Comparison of ENCODE assay signal across 1 cellular context in the genomic region with DNA sequence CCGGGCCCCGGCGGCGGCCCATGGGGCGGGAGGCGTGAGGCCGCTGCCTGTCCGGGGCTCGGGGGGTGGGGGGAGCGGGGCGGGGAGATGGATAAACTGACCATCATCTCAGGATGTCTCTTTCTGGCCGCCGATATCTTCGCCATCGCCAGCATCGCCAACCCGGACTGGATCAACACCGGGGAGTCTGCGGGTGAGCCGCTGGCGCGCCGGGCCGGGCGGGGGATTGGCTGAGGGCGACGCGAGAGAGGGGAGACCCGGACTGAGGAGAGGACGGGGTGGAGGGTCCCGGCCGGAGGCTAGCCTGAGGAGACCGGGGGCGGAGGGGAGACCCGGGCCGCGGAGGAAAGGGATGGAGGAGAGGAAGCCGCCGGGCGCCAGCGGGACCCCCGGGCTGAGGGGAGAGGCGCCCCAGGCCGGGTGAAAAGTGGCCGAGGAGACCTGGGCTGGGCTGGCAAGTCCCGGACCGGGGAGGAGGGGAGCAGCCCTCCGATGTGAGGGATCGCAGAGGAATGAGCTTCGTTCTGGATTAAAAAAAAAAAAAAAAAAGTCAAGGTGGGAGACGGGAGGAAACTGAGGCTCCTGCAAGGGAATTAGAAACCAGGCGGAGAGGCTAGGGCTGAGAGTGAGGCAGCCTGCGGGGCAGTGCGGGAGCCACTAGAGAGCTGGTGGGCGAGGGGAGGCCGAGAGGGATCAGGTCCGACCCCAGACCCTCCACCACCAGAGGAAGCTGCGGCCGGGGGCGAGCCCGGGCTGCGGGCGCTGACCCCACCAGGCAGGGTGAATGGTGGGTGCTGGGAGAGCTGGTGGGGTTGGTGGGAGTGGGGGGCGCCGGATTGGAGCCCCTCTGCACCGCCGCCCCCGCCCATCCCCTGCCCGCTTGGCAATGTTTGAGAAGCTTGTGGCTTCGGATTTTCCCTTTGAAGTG.
TF ChIP-seq lines count a peak whose summit lies in the region.

No MANE protein-coding gene starts in this region.

TF ChIP-seq in HepG2, 621 proteins besides CTCF, POLR2A, EP300 and RAD21 (continued from another document and continues in another):
- TF ChIP-seq BATF2 (CRISPR knock-in tag; IDR thresholded peaks at IDR 0.05) (no peak), ZFP1 (CRISPR knock-in tag; IDR thresholded peaks at IDR 0.05) (no peak), ZNF598 (CRISPR knock-in tag; IDR thresholded peaks at IDR 0.05; ENCODE audit: borderline replicate concordance) (no peak), POGZ (CRISPR knock-in tag; IDR thresholded peaks at IDR 0.05) (no peak), MEF2D (CRISPR knock-in tag; IDR thresholded peaks at IDR 0.05) (peak; percentile 57), ZNF644 (CRISPR knock-in tag; IDR thresholded peaks at IDR 0.05; ENCODE audit: low read depth) (no peak), NR3C1 (CRISPR knock-in tag; IDR thresholded peaks at IDR 0.05) (no peak), ZFP90 (CRISPR knock-in tag; IDR thresholded peaks at IDR 0.05; ENCODE audit: borderline replicate concordance) (peak; percentile 36; the same call in 1 of the 2 replicates), HES4 (CRISPR knock-in tag; IDR thresholded peaks at IDR 0.05; ENCODE audit: borderline replicate concordance) (0 out of 2 replicates have a peak, but pooled peaks have one; percentile 54), XBP1 (CRISPR knock-in tag; IDR thresholded peaks at IDR 0.05) (no peak), EEA1 (CRISPR knock-in tag; IDR thresholded peaks at IDR 0.05; ENCODE audit: borderline replicate concordance) (0 out of 2 replicates have a peak, but pooled peaks have one; percentile 33), ZNF101 (CRISPR knock-in tag; IDR thresholded peaks at IDR 0.05; ENCODE audit: borderline replicate concordance, low read depth) (no peak), ATF6 (CRISPR knock-in tag; conservative IDR thresholded peaks at IDR 0.05) (no peak), MYC (CRISPR knock-in tag; IDR thresholded peaks at IDR 0.05; ENCODE audit: borderline replicate concordance) (peak; percentile 46; the same call in 1 of the 2 replicates), ZNF281 (CRISPR knock-in tag; IDR thresholded peaks at IDR 0.05; ENCODE audit: borderline replicate concordance) (no peak), PITX1 (CRISPR knock-in tag; IDR thresholded peaks at IDR 0.05) (no peak; the same call in 1 of the 2 replicates), GABPA (IDR thresholded peaks at IDR 0.05; ENCODE audit: low read depth, low read length) (no peak), GABPA (CRISPR knock-in tag; IDR thresholded peaks at IDR 0.05; ENCODE audit: low read depth) (peak; percentile 41; the same call in 1 of the 2 replicates), ZNF605 (CRISPR knock-in tag; IDR thresholded peaks at IDR 0.05) (peak; percentile 46; the same call in 1 of the 2 replicates), DBP (CRISPR knock-in tag; IDR thresholded peaks at IDR 0.05; ENCODE audit: not compliant biosample characterization) (no peak), SRSF9 (IDR thresholded peaks at IDR 0.05; ENCODE audit: borderline replicate concordance, insufficient read depth, low read depth, low read length, poor library complexity, severe bottlenecking) (no peak), RARA (CRISPR knock-in tag; IDR thresholded peaks at IDR 0.05) (no peak), KLF12 (CRISPR knock-in tag; IDR thresholded peaks at IDR 0.05; ENCODE audit: borderline replicate concordance) (no peak), ZNF616 (CRISPR knock-in tag; IDR thresholded peaks at IDR 0.05; ENCODE audit: low read depth) (no peak), ARID5B (CRISPR knock-in tag; IDR thresholded peaks at IDR 0.05) (no peak), SRSF1 (optimal IDR thresholded peaks at IDR 0.05; ENCODE audit: low read depth, low read length) (peak; percentile 64), ZNF562 (CRISPR knock-in tag; IDR thresholded peaks at IDR 0.05; ENCODE audit: borderline replicate concordance) (no peak), ZNF570 (CRISPR knock-in tag; IDR thresholded peaks at IDR 0.05; ENCODE audit: borderline replicate concordance) (no peak)
- TF ChIP-seq, protein P1, sequence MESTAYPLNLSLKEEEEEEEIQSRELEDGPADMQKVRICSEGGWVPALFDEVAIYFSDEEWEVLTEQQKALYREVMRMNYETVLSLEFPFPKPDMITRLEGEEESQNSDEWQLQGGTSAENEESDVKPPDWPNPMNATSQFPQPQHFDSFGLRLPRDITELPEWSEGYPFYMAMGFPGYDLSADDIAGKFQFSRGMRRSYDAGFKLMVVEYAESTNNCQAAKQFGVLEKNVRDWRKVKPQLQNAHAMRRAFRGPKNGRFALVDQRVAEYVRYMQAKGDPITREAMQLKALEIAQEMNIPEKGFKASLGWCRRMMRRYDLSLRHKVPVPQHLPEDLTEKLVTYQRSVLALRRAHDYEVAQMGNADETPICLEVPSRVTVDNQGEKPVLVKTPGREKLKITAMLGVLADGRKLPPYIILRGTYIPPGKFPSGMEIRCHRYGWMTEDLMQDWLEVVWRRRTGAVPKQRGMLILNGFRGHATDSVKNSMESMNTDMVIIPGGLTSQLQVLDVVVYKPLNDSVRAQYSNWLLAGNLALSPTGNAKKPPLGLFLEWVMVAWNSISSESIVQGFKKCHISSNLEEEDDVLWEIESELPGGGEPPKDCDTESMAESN (CRISPR knock-in tag; conservative IDR thresholded peaks at IDR 0.05): 0 out of 2 replicates have a peak, but pooled peaks have one; percentile 32
- TF ChIP-seq, protein P2, sequence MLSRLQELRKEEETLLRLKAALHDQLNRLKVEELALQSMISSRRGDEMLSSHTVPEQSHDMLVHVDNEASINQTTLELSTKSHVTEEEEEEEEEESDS (CRISPR knock-in tag; IDR thresholded peaks at IDR 0.05; ENCODE audit: borderline replicate concordance): no peak
- TF ChIP-seq, protein P3, sequence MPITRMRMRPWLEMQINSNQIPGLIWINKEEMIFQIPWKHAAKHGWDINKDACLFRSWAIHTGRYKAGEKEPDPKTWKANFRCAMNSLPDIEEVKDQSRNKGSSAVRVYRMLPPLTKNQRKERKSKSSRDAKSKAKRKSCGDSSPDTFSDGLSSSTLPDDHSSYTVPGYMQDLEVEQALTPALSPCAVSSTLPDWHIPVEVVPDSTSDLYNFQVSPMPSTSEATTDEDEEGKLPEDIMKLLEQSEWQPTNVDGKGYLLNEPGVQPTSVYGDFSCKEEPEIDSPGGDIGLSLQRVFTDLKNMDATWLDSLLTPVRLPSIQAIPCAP (CRISPR knock-in tag; IDR thresholded peaks at IDR 0.05; ENCODE audit: low read depth): no peak
- TF ChIP-seq, protein P4, sequence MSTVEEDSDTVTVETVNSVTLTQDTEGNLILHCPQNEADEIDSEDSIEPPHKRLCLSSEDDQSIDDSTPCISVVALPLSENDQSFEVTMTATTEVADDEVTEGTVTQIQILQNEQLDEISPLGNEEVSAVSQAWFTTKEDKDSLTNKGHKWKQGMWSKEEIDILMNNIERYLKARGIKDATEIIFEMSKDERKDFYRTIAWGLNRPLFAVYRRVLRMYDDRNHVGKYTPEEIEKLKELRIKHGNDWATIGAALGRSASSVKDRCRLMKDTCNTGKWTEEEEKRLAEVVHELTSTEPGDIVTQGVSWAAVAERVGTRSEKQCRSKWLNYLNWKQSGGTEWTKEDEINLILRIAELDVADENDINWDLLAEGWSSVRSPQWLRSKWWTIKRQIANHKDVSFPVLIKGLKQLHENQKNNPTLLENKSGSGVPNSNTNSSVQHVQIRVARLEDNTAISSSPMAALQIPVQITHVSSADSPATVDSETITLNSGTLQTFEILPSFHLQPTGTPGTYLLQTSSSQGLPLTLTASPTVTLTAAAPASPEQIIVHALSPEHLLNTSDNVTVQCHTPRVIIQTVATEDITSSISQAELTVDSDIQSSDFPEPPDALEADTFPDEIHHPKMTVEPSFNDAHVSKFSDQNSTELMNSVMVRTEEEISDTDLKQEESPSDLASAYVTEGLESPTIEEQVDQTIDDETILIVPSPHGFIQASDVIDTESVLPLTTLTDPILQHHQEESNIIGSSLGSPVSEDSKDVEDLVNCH (CRISPR knock-in tag; IDR thresholded peaks at IDR 0.05): no peak
